In the genomic region with DNA sequence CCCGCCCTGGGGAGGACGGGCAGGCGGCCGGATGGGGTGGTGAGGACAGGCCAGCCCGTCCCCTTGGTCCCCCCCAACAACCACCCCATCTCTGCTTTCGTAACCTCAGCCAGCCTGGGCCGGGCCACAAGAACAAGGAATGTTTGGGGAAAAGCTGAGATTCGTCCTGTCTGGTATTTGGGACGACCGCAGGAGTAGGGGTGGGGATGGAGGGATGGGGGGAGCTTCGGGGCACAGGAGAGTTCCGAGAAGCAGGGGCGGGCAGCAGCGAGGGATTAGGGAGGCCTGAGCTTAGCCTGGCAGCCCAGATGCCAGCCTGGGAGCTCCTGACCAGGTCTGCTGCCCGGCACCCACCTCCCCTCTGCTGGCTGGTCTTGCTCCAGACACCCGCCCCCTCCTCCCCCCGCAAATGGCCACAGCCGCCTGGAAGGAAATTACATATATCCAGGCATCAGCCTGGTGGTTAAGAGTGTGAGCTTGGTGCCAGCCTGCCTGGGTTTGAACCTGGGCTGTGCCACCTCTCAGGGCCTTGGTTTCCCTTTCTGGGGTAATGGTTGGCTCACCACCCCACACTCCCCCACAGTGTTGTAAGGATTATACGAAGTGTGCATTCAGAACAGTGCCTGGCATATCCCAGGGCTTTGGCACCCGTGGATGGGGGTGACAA, we compare ENCODE assay signal across 12 cellular contexts. TPM values are rescaled to one million over a fixed set of nuclear protein-coding genes. Genes with fewer than 3 reads are reported as not detected.
DNase-seq lines count a peak whose midpoint lies in the region; ATAC-seq and TF ChIP-seq lines count a peak whose summit lies in the region.
"Had no signal": no experiment of that assay in that cellular context is flagged by ENCODE, and none has a peak within 500 bp of the region (broad histone marks: within the 10 kb centered on the region; RNA-seq: fewer than 3 reads in every experiment).

A gene with protein sequence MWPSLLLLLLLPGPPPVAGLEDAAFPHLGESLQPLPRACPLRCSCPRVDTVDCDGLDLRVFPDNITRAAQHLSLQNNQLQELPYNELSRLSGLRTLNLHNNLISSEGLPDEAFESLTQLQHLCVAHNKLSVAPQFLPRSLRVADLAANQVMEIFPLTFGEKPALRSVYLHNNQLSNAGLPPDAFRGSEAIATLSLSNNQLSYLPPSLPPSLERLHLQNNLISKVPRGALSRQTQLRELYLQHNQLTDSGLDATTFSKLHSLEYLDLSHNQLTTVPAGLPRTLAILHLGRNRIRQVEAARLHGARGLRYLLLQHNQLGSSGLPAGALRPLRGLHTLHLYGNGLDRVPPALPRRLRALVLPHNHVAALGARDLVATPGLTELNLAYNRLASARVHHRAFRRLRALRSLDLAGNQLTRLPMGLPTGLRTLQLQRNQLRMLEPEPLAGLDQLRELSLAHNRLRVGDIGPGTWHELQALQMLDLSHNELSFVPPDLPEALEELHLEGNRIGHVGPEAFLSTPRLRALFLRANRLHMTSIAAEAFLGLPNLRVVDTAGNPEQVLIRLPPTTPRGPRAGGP (minus strand): TSS at position 57 of the 667 bp plus-strand sequence. CDS start 236 bp downstream, outside the sequence.

- no peak within 1 kb of the TSS for H2AFZ ChIP-seq in PC-9

- H3K36me3 ChIP-seq in PC-9 (ENCODE audit: low read depth) (no peaks in the 10 kb centered on the region), esophagus muscularis mucosa (no peaks in the 10 kb centered on the region)
- H3K36me3 ChIP-seq: HAP-1 had no signal

- TF ChIP-seq CTCF in AG04450 (IDR thresholded peaks at IDR 0.05; ENCODE audit: low read depth, low read length) = no peak
- no peak for TF ChIP-seq CTCF in PC-9 (conservative IDR thresholded peaks at IDR 0.05)
- no peak for TF ChIP-seq CTCF in esophagus muscularis mucosa (IDR thresholded peaks at IDR 0.05)

- H3K4me1 ChIP-seq in PC-9 (replicated peaks; ENCODE audit: insufficient read depth) (no peaks in the 10 kb centered on the region), esophagus muscularis mucosa (peaks cover 0 to 14% (median 12%) of the 10 kb centered on the region in 4 donors)
- H3K4me1 ChIP-seq: HAP-1 had no signal

- H3K27me3 ChIP-seq in AG04450 (ENCODE audit: control insufficient read depth, insufficient read depth, low read length) (no peaks in the 10 kb centered on the region), PC-9 (ENCODE audit: insufficient read depth, low read depth) (no peaks in the 10 kb centered on the region), esophagus muscularis mucosa (peaks cover 0 to 50% (median 12%) of the 10 kb centered on the region in 4 donors)

- H3K4me2 ChIP-seq in PC-9 = peak within 1 kb of the TSS; percentile 13; the same call in 1 of the 2 replicates

- no peaks in the 10 kb centered on the region for H4K20me1 ChIP-seq in PC-9 (ENCODE audit: insufficient read depth)

- no TSS peak for BruUV-seq in PC-9 (replicated peaks; lab: Mats Ljungman, UMichigan)

- intact Hi-C loops in PC-9 (cut with micrococcal nuclease; ENCODE audit: unreplicated experiment) (no loop called here), esophagus muscularis mucosa (cut with DNase I) (no loop called here)

- H3K4me3 ChIP-seq in AG04450 (ENCODE audit: low read depth, low read length) = peak within 1 kb of the TSS; percentile 47
- no peak within 1 kb of the TSS for H3K4me3 ChIP-seq in PC-9
- peak within 1 kb of the TSS in 3 of 4 donors; percentile 8 to 27 (median 20) for H3K4me3 ChIP-seq in esophagus muscularis mucosa
- H3K4me3 ChIP-seq: HAP-1 had no signal

- 30% methylated on average over 8 of the region's 20 CpGs for WGBS in esophagus muscularis mucosa

- no peak for TF ChIP-seq POLR2A in esophagus muscularis mucosa (IDR thresholded peaks at IDR 0.05; ENCODE audit: low read depth)

- no peak for TF ChIP-seq EP300 in esophagus muscularis mucosa (IDR thresholded peaks at IDR 0.05)

- no peak for ATAC-seq in GM18861 (IDR thresholded peaks at IDR 0.05; ENCODE audit: unreplicated experiment)
- ATAC-seq: activated T-helper 17 cell treated with anti-CD3 and anti-CD28 coated beads, Interleukin-2, amount 50 U/mL, for 72 hours had no signal

- H3F3A ChIP-seq in PC-9 (ENCODE audit: insufficient read depth, low read depth) = peaks cover 19% of the 10 kb centered on the region; the same call in 1 of the 2 replicates

- H3K79me2 ChIP-seq in PC-9 (ENCODE audit: low read depth) = no peaks in the 10 kb centered on the region

- peak within 1 kb of the TSS; percentile 31 for H3K27ac ChIP-seq in AG04450 (ENCODE audit: low read depth, low read length)
- no peak within 1 kb of the TSS for H3K27ac ChIP-seq in PC-9
- no peak within 1 kb of the TSS for H3K27ac ChIP-seq in esophagus muscularis mucosa (replicated peaks in 1 of 4)

- CTCF ChIA-PET in AG04450 (lab: Charles Lee) (interaction anchor here (0.5 kb wide), 1 partner anchor 647 kb away, joined by 3 read pairs; no protein-coding TSS in a partner anchor), PC-9 (lab: Charles Lee) (interaction anchor here (0.6 kb wide), 1 partner anchor 57 kb away, joined by 5 read pairs; no protein-coding TSS in a partner anchor)

- H3K9me2 ChIP-seq in PC-9 (ENCODE audit: insufficient read depth) = no peaks in the 10 kb centered on the region

- POLR2A ChIA-PET in AG04450 (lab: Yijun Ruan, JAX) (interaction anchor here (0.6 to 0.9 kb wide), 4 partner anchors 9 to 775 kb away, joined by 3 to 4 read pairs (median 4); a partner anchor contains a TSS), PC-9 (lab: Charles Lee; ENCODE audit: unreplicated experiment) (interaction anchor here (0.6 kb wide), 1 partner anchor 442 kb away, joined by 3 read pairs; no protein-coding TSS in a partner anchor)

- DNase-seq in AG04450 (ENCODE audit: low read depth, low spot score) (no peak), PC-9 (no peak), esophagus muscularis mucosa (ENCODE audit: extremely low spot score) (no peak), myocyte (ENCODE audit: low read depth) (peak; percentile 83), NCI-H1105 treated with DMSO at 0.1 percent for 48 hours (lab: John Stamatoyannopoulos, UW) (no peak)
- DNase-seq in central memory CD4-positive, alpha-beta T cell = no peak
- DNase-seq in activated naive CD4-positive, alpha-beta T cell treated with Interleukin-2 at 50 U/mL for 16 hours = no peak
- DNase-seq: CD4-positive, alpha-beta T cell; NCI-H510A treated with DMSO at 0.1 percent for 48 hours had no signal

- no peaks in the 10 kb centered on the region for H3K9me3 ChIP-seq in AG04450 (ENCODE audit: control insufficient read depth, insufficient read depth, low read length)
- no peaks in the 10 kb centered on the region for H3K9me3 ChIP-seq in PC-9 (ENCODE audit: insufficient read depth, low read depth)
- H3K9me3 ChIP-seq in esophagus muscularis mucosa = no peaks in the 10 kb centered on the region
- H3K9me3 ChIP-seq: HAP-1 had no signal

RNA-seq across cellular contexts. Expression of the gene that starts here (rescaled TPM):
- 2.8 and 3.4 TPM in 2 replicates for polyA plus RNA-seq in AG04450 (2011; rRNA removed)
- 1.3 and 1.4 TPM in 2 replicates for polyA minus RNA-seq in AG04450 (2011; rRNA and poly(A)+ RNA removed)
- total RNA-seq in PC-9 (2021) (3.2 and 6.4 TPM in 2 replicates), esophagus muscularis mucosa (under 1 TPM in 2 of 4 donors, not detected in 2; 0.66 to 0.69 TPM), myocyte (2.0 and 5.6 TPM in 2 replicates)
- 49.7 TPM for polyA plus RNA-seq in myocyte (2012)
- total RNA-seq: CD4-positive, alpha-beta T cell had no signal
